Comparison of ENCODE assay signal across 10 cellular contexts in genomic region chr1:19454265-19455198, GRCh38. TPM values are rescaled to one million over a fixed set of nuclear protein-coding genes. Genes with fewer than 3 reads are reported as not detected.
DNase-seq lines count a peak whose midpoint lies in the region; ATAC-seq and TF ChIP-seq lines count a peak whose summit lies in the region.
"Had no signal": no experiment of that assay in that cellular context is flagged by ENCODE, and none has a peak within 500 bp of the region (broad histone marks: within the 10 kb centered on the region; RNA-seq: fewer than 3 reads in every experiment).

No MANE protein-coding gene starts in this region.

- POLR2A ChIA-PET in PC-3 (lab: Charles Lee; ENCODE audit: unreplicated experiment) = no interaction called here

- H3K4me2 ChIP-seq in trophoblast cell (ENCODE audit: low read length) (no peak overlapping the region), PC-3 (ENCODE audit: low read length) (no peak overlapping the region)

- peaks cover 26% of the 10 kb centered on the region for H3K79me2 ChIP-seq in trophoblast cell (ENCODE audit: control insufficient read depth, insufficient read depth, low read length, poor library complexity)
- H3K79me2 ChIP-seq in PC-3 (ENCODE audit: low read length) = peaks cover 93% of the 10 kb centered on the region

- H4K8ac ChIP-seq in trophoblast cell (ENCODE audit: low read depth, low read length) = no peak overlapping the region

- TF ChIP-seq EP300 in gastroesophageal sphincter (IDR thresholded peaks at IDR 0.05) = no peak

- H3K4me3 Mint-ChIP-seq in CD4-positive, CD25-positive, alpha-beta regulatory T cell = peak overlapping the region in 3 of 4 donors; percentile 48 to 78 (median 52)
- no peak overlapping the region for H3K4me3 Mint-ChIP-seq in T-helper 2 cell treated with Interferon-gamma antibody and Interleukin-4, amounts not matched to agents 5 μg/mL and 100 μg/mL, for 36 hours

- no peak overlapping the region for H4K12ac ChIP-seq in trophoblast cell (ENCODE audit: low read depth, low read length)

- no peak for TF ChIP-seq POLR2A in gastroesophageal sphincter (IDR thresholded peaks at IDR 0.05)

- H4K20me1 ChIP-seq in PC-3 (ENCODE audit: low read length) = peaks cover 63% of the 10 kb centered on the region

- H3K4me3 ChIP-seq in CD4-positive, CD25-positive, alpha-beta regulatory T cell (ENCODE audit: low read depth, low read length) = peak overlapping the region; percentile 4
- H3K4me3 ChIP-seq in gastroesophageal sphincter (no peak overlapping the region), trophoblast cell (ENCODE audit: low read depth, low read length) (no peak overlapping the region), PC-3 (ENCODE audit: low read length) (no peak overlapping the region)

- H3K27ac Mint-ChIP-seq in CD4-positive, CD25-positive, alpha-beta regulatory T cell = peak overlapping the region; percentile 68 to 84 (median 76)
- H3K27ac Mint-ChIP-seq in T-helper 2 cell treated with Interferon-gamma antibody and Interleukin-4, amounts not matched to agents 5 μg/mL and 100 μg/mL, for 36 hours = peak overlapping the region; percentile 38

- no peak overlapping the region for H2AK5ac ChIP-seq in trophoblast cell (ENCODE audit: low read length)

- no peak overlapping the region for H3K27ac ChIP-seq in CD4-positive, CD25-positive, alpha-beta regulatory T cell (ENCODE audit: insufficient read depth, low read length, poor library complexity, severe bottlenecking)
- peak overlapping the region; percentile 57 to 93 (median 88) for H3K27ac ChIP-seq in gastroesophageal sphincter
- peak overlapping the region; percentile 22 for H3K27ac ChIP-seq in trophoblast cell (ENCODE audit: low read depth, low read length)
- H3K27ac ChIP-seq in PC-3 (ENCODE audit: low read length) = no peak overlapping the region

- no peaks in the 10 kb centered on the region for H3K9me3 ChIP-seq in CD4-positive, CD25-positive, alpha-beta regulatory T cell (ENCODE audit: control insufficient read depth in 2 of 2, low read length in 2 of 2)
- H3K9me3 ChIP-seq in gastroesophageal sphincter = no peaks in the 10 kb centered on the region
- H3K9me3 ChIP-seq in trophoblast cell (ENCODE audit: insufficient read depth, low read depth, low read length) = no peaks in the 10 kb centered on the region
- H3K9me3 ChIP-seq in PC-3 (ENCODE audit: low read length) = no peaks in the 10 kb centered on the region

- TF ChIP-seq CTCF in gastroesophageal sphincter (IDR thresholded peaks at IDR 0.05) (no peak), PC-3 (conservative IDR thresholded peaks at IDR 0.05; ENCODE audit: low read depth, low read length) (no peak)

- H3K79me1 ChIP-seq in trophoblast cell (ENCODE audit: low read length) = no peaks in the 10 kb centered on the region

- H3K23ac ChIP-seq in trophoblast cell (ENCODE audit: low read length) = no peak overlapping the region

- no peaks in the 10 kb centered on the region for H3K27me3 ChIP-seq in CD4-positive, CD25-positive, alpha-beta regulatory T cell (ENCODE audit: control insufficient read depth, insufficient read depth, low read length)
- no peaks in the 10 kb centered on the region for H3K27me3 ChIP-seq in gastroesophageal sphincter
- H3K27me3 ChIP-seq in trophoblast cell (ENCODE audit: insufficient read depth, low read length) = no peaks in the 10 kb centered on the region
- H3K27me3 ChIP-seq in PC-3 (ENCODE audit: low read length) = no peaks in the 10 kb centered on the region

- H2BK5ac ChIP-seq in trophoblast cell (ENCODE audit: low read depth, low read length, poor library complexity) = no peak overlapping the region

- H3K27me3 Mint-ChIP-seq in CD4-positive, CD25-positive, alpha-beta regulatory T cell = no peaks in the 10 kb centered on the region
- H3K27me3 Mint-ChIP-seq in T-helper 2 cell treated with Interferon-gamma antibody and Interleukin-4, amounts not matched to agents 5 μg/mL and 100 μg/mL, for 36 hours (ENCODE audit: low read depth) = no peaks in the 10 kb centered on the region

- H3K4ac ChIP-seq in trophoblast cell (ENCODE audit: low read depth, low read length) = peak overlapping the region; percentile 50

- no peak overlapping the region for H4K91ac ChIP-seq in trophoblast cell (ENCODE audit: low read depth, low read length)

- H3F3A ChIP-seq in PC-3 (ENCODE audit: low read length, unreplicated experiment) = peaks cover 3% of the 10 kb centered on the region

- 14 to 20% methylated on average over 10 to 13 of the region's 13 CpGs for WGBS in gastroesophageal sphincter (ENCODE audit: low coverage in 1 of 2), 2 donors
- no CpG with 5 or more reads among the region's 13 CpGs for WGBS in trophoblast cell (ENCODE audit: extremely low coverage, insufficient coverage, insufficient read length)

- peaks cover 29 to 97% (median 71%) of the 10 kb centered on the region in 4 donors for H3K4me1 Mint-ChIP-seq in CD4-positive, CD25-positive, alpha-beta regulatory T cell
- H3K4me1 Mint-ChIP-seq in T-helper 2 cell treated with Interferon-gamma antibody and Interleukin-4, amounts not matched to agents 5 μg/mL and 100 μg/mL, for 36 hours (ENCODE audit: low read depth) = peaks cover 56% of the 10 kb centered on the region

- ATAC-seq in CD4-positive, CD25-positive, alpha-beta regulatory T cell (ENCODE audit: low read depth in 2 of 2) = peak in 1 of 2 donors; percentile 24
- ATAC-seq in gastroesophageal sphincter = no peak
- ATAC-seq in PC-3 = no peak
- no peak for ATAC-seq in HG03039 (IDR thresholded peaks at IDR 0.05; ENCODE audit: unreplicated experiment)

- H2BK12ac ChIP-seq in trophoblast cell (ENCODE audit: low read length) = no peak overlapping the region

- BruUV-seq in PC-3 (replicated peaks; lab: Mats Ljungman, UMichigan) = no TSS peak

- no peak for DNase-seq in CD4-positive, CD25-positive, alpha-beta regulatory T cell
- no peak for DNase-seq in T-helper 2 cell treated with Interferon-gamma antibody and Interleukin-4, amounts not matched to agents 5 μg/mL and 100 μg/mL, for 36 hours (ENCODE audit: low spot score)
- peak; percentile 15 to 37 for DNase-seq in trophoblast cell
- no peak for DNase-seq in PC-3
- no peak for DNase-seq in HPDE6-E6E7 (ENCODE audit: extremely low spot score)
- DNase-seq in ecto neural progenitor cell (ENCODE audit: low spot score) = no peak
- DNase-seq: HCEC 1CT, NCI-H146 had no signal

- CTCF ChIA-PET in PC-3 (lab: Charles Lee) = no interaction called here

- H3K9me2 ChIP-seq in PC-3 (replicated peaks; ENCODE audit: low read length) = no peaks in the 10 kb centered on the region

- H3K4me1 ChIP-seq in CD4-positive, CD25-positive, alpha-beta regulatory T cell (ENCODE audit: control insufficient read depth, insufficient read depth, low read length, poor library complexity, severe bottlenecking) = peaks cover 72% of the 10 kb centered on the region
- H3K4me1 ChIP-seq in gastroesophageal sphincter (peaks cover 27 to 100% (median 81%) of the 10 kb centered on the region in 3 donors), trophoblast cell (ENCODE audit: control insufficient read depth in 1 of 2, insufficient read depth in 2 of 2, low read length in 2 of 2) (peaks cover 21 to 27% of the 10 kb centered on the region in 2 experiments), PC-3 (ENCODE audit: insufficient read depth, low read length) (peaks cover 39% of the 10 kb centered on the region)

- no peaks in the 10 kb centered on the region for H3K9me3 Mint-ChIP-seq in CD4-positive, CD25-positive, alpha-beta regulatory T cell
- no peaks in the 10 kb centered on the region for H3K9me3 Mint-ChIP-seq in T-helper 2 cell treated with Interferon-gamma antibody and Interleukin-4, amounts not matched to agents 5 μg/mL and 100 μg/mL, for 36 hours

- no peak overlapping the region for H3K9ac ChIP-seq in trophoblast cell (ENCODE audit: low read length)
- H3K9ac ChIP-seq in PC-3 (ENCODE audit: low read length) = no peak overlapping the region

- H2AFZ ChIP-seq in trophoblast cell (ENCODE audit: insufficient read depth, low read length, poor library complexity) = no peak overlapping the region
- H2AFZ ChIP-seq in PC-3 (ENCODE audit: low read length) = no peak overlapping the region

- no peak overlapping the region for H3K18ac ChIP-seq in trophoblast cell (ENCODE audit: low read length)

- intact Hi-C loops in PC-3 (cut with micrococcal nuclease) = loop anchor here (10.0 kb wide), 1 partner anchor 60 kb away; no protein-coding TSS in a partner anchor

- H3K14ac ChIP-seq in trophoblast cell (ENCODE audit: low read length) = no peak overlapping the region

- peaks cover 3% of the 10 kb centered on the region for H3K36me3 ChIP-seq in CD4-positive, CD25-positive, alpha-beta regulatory T cell (ENCODE audit: control insufficient read depth, insufficient read depth, low read length)
- H3K36me3 ChIP-seq in gastroesophageal sphincter = no peaks in the 10 kb centered on the region
- H3K36me3 ChIP-seq in trophoblast cell (ENCODE audit: control insufficient read depth in 1 of 2, insufficient read depth in 2 of 2, low read length in 2 of 2) = no peaks in the 10 kb centered on the region
- no peaks in the 10 kb centered on the region for H3K36me3 ChIP-seq in PC-3 (ENCODE audit: low read depth, low read length)

- H2BK120ac ChIP-seq in trophoblast cell (ENCODE audit: insufficient read depth, low read length, poor library complexity) = no peak overlapping the region

- H3K36me3 Mint-ChIP-seq in CD4-positive, CD25-positive, alpha-beta regulatory T cell = peaks cover 16% of the 10 kb centered on the region
- peaks cover 18% of the 10 kb centered on the region for H3K36me3 Mint-ChIP-seq in T-helper 2 cell treated with Interferon-gamma antibody and Interleukin-4, amounts not matched to agents 5 μg/mL and 100 μg/mL, for 36 hours (ENCODE audit: low read depth)

RNA-seq across cellular contexts. Expression of gene CAPZB, which starts 30.8 kb away (rescaled TPM):
- total RNA-seq in CD4-positive, CD25-positive, alpha-beta regulatory T cell = 372 TPM
- 100 to 1,000 TPM; 384 to 588 (median 518) TPM for polyA plus RNA-seq in CD4-positive, CD25-positive, alpha-beta regulatory T cell
- total RNA-seq in gastroesophageal sphincter = 100 to 1,000 TPM; 160 to 288 (median 184) TPM
- 315 and 324 TPM in 2 replicates for polyA plus RNA-seq in trophoblast cell (2013)
- 86.7 and 94.3 TPM in 2 replicates for total RNA-seq in PC-3 (2014; rRNA removed)

Comparison
In these comparisons a context has a peak if more than half of its experiments do, and no peak if none do; other contexts are left out.
1. DNase-seq: peak in trophoblast cell (2 of 2); none in CD4-positive, CD25-positive, alpha-beta regulatory T cell (0 of 3), T-helper 2 cell treated with Interferon-gamma antibody and Interleukin-4, amounts not matched to agents 5 μg/mL and 100 μg/mL, for 36 hours (single experiment), PC-3 (single experiment), HPDE6-E6E7 (single experiment) and ecto neural progenitor cell (single experiment).
2. H3K27ac ChIP-seq: peak in gastroesophageal sphincter (4 of 4) and trophoblast cell (single experiment); none in CD4-positive, CD25-positive, alpha-beta regulatory T cell (single experiment) and PC-3 (single experiment).